8 cellular contexts compared by ENCODE assay signal in the genomic region with DNA sequence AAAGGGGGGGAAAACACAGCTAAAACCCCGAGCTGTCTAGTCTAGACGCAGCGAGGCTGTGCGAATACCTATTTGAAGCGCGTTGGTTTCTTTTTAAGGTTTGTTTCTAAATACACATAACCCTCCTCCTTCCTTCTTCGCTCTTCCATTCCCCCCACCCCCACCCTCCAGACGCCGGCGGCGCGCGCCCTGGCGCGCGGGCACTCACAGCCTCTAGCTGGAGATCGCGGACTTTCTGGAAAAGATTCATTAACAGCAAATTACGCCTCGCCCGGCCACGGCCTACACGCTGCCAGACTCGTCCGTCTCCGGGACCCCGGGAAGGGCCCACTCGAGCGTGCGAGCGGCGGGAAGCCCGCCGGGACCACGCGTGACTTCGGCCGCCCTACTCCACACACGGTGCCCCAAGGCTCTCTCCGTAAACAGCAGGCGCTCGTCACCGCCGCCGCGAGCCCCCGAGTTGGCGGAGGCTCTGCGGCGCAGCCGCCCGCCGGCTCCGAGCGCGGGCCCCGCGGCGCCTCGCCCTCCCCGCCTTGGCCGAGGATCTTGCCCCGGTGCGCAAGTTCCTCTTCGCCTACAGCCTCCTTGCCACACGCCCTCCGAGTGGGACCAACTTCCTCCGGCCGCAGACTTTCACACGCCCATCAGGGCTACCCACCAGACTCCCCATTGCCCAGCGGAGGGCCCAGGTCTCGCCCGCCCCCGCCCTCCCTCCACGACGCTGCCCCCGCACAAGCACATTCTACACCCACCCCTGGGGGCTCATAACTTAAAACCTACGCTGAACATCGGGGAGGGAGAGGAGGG. TPM values are rescaled to one million over a fixed set of nuclear protein-coding genes. Genes with fewer than 3 reads are reported as not detected.
DNase-seq lines count a peak whose midpoint lies in the region; ATAC-seq and TF ChIP-seq lines count a peak whose summit lies in the region.

No MANE protein-coding gene starts in this region.

- H3K27me3 ChIP-seq in PC-9 (ENCODE audit: insufficient read depth, low read depth) (no peaks in the 10 kb centered on the region), upper lobe of left lung (peaks cover 0 to 37% (median 0%) of the 10 kb centered on the region in 4 donors)

- no peak for TF ChIP-seq EP300 in upper lobe of left lung (IDR thresholded peaks at IDR 0.05)

- intact Hi-C loops in activated CD4-positive, alpha-beta T cell treated with anti-CD3 and anti-CD28 coated beads for 36 hours (cut with DNase I, micrococcal nuclease), result loop anchor here (2.0 to 10.0 kb wide), 9 partner anchors 83 to 1293 kb away; a partner anchor contains a TSS
- intact Hi-C loops in PC-9 (cut with micrococcal nuclease; ENCODE audit: unreplicated experiment), result loop anchor here (2.0 kb wide), 1 partner anchor 79 kb away; no protein-coding TSS in a partner anchor

- peak; percentile 48 for DNase-seq in activated CD4-positive, alpha-beta T cell treated with anti-CD3 and anti-CD28 coated beads for 36 hours
- DNase-seq in activated CD4-positive, alpha-beta T cell treated with anti-CD3 and anti-CD28 coated beads for 1 hour, result no peak
- DNase-seq in PC-9 (no peak), cerebellar cortex (ENCODE audit: low spot score) (peak; percentile 19), upper lobe of left lung (peak in 1 of 2 donors; percentile 88), LoVo (ENCODE audit: low spot score) (no peak)

- CTCF ChIA-PET in activated CD4-positive, alpha-beta T cell treated with anti-CD3 and anti-CD28 coated beads for 36 hours (lab: Charles Lee), result interaction anchor here (0.6 to 0.7 kb wide), 4 partner anchors 17 to 682 kb away, joined by 3 to 5 read pairs (median 4); no protein-coding TSS in a partner anchor
- CTCF ChIA-PET in PC-9 (lab: Charles Lee), result no interaction called here

- peaks cover 2% of the 10 kb centered on the region; the same call in 1 of the 2 replicates for H3K4me1 ChIP-seq in PC-9 (replicated peaks; ENCODE audit: insufficient read depth)
- peaks cover 17% of the 10 kb centered on the region for H3K4me1 ChIP-seq in mesodermal cell (ENCODE audit: control insufficient read depth, insufficient read depth, low read length, poor library complexity, severe bottlenecking)
- H3K4me1 ChIP-seq in upper lobe of left lung, result peaks cover 17 to 84% (median 30%) of the 10 kb centered on the region in 4 donors

- no TSS peak for BruUV-seq in PC-9 (replicated peaks; lab: Mats Ljungman, UMichigan)

- no peaks in the 10 kb centered on the region for H3K27me3 Mint-ChIP-seq in activated CD4-positive, alpha-beta T cell treated with anti-CD3 and anti-CD28 coated beads for 36 hours

- TF ChIP-seq POLR2A in upper lobe of left lung (IDR thresholded peaks at IDR 0.05), result no peak

- H3K36me3 ChIP-seq in PC-9 (ENCODE audit: low read depth) (no peaks in the 10 kb centered on the region), mesodermal cell (ENCODE audit: control insufficient read depth, insufficient read depth, low read length) (no peaks in the 10 kb centered on the region), upper lobe of left lung (no peaks in the 10 kb centered on the region)

- no peaks in the 10 kb centered on the region for H3F3A ChIP-seq in PC-9 (ENCODE audit: insufficient read depth, low read depth)

- TF ChIP-seq CTCF in PC-9 (conservative IDR thresholded peaks at IDR 0.05), result no peak
- TF ChIP-seq CTCF in upper lobe of left lung (IDR thresholded peaks at IDR 0.05), result no peak

- peaks cover 3% of the 10 kb centered on the region for H3K36me3 Mint-ChIP-seq in activated CD4-positive, alpha-beta T cell treated with anti-CD3 and anti-CD28 coated beads for 36 hours (ENCODE audit: low read depth)

- no peaks in the 10 kb centered on the region for H3K9me2 ChIP-seq in PC-9 (ENCODE audit: insufficient read depth)

- no peaks in the 10 kb centered on the region for H3K9me3 Mint-ChIP-seq in activated CD4-positive, alpha-beta T cell treated with anti-CD3 and anti-CD28 coated beads for 36 hours (ENCODE audit: low read depth)

- H3K4me1 Mint-ChIP-seq in activated CD4-positive, alpha-beta T cell treated with anti-CD3 and anti-CD28 coated beads for 36 hours, result peaks cover 32% of the 10 kb centered on the region

- 0% methylated on average over 9 of the region's 79 CpGs; no CpG with 5 or more reads in 1 of the 2 experiments for whole genome bisulfite sequencing in mesodermal cell (ENCODE audit: insufficient coverage in 2 of 2), 2 experiments
- 1 to 5% methylated on average over 21 to 36 of the region's 79 CpGs for WGBS in upper lobe of left lung, 2 donors

- H3K27ac ChIP-seq in PC-9, result no peak overlapping the region
- no peak overlapping the region for H3K27ac ChIP-seq in mesodermal cell (ENCODE audit: low read depth, low read length, severe bottlenecking)
- H3K27ac ChIP-seq in upper lobe of left lung, result peak overlapping the region; percentile 84 to 96 (median 93)

- H3K79me2 ChIP-seq in PC-9 (ENCODE audit: low read depth), result peaks cover 57% of the 10 kb centered on the region

- H3K9me3 ChIP-seq in PC-9 (ENCODE audit: insufficient read depth, low read depth), result no peaks in the 10 kb centered on the region
- no peaks in the 10 kb centered on the region for H3K9me3 ChIP-seq in mesodermal cell (ENCODE audit: control insufficient read depth, low read length)
- no peaks in the 10 kb centered on the region for H3K9me3 ChIP-seq in upper lobe of left lung

- peak overlapping the region; percentile 86 for H3K4me3 Mint-ChIP-seq in activated CD4-positive, alpha-beta T cell treated with anti-CD3 and anti-CD28 coated beads for 36 hours

- peak overlapping the region; percentile 89 for H3K27ac Mint-ChIP-seq in activated CD4-positive, alpha-beta T cell treated with anti-CD3 and anti-CD28 coated beads for 36 hours

- H3K4me3 ChIP-seq in PC-9 (peak overlapping the region; percentile 55; the same call in 1 of the 2 replicates), mesodermal cell (ENCODE audit: extremely low read depth, insufficient read depth, low read length, poor library complexity, severe bottlenecking) (peak overlapping the region; percentile 55), upper lobe of left lung (peak overlapping the region; percentile 56 to 76 (median 70))

- 0 out of 2 replicates have a peak, but pooled peaks cover 7% of the 10 kb centered on the region for H4K20me1 ChIP-seq in PC-9 (ENCODE audit: insufficient read depth)

- POLR2A ChIA-PET in activated CD4-positive, alpha-beta T cell treated with anti-CD3 and anti-CD28 coated beads for 36 hours (lab: Charles Lee), result interaction anchor here (0.5 to 0.6 kb wide), 2 partner anchors 62 to 348 kb away, joined by 4 to 5 read pairs; no protein-coding TSS in a partner anchor
- POLR2A ChIA-PET in PC-9 (lab: Charles Lee; ENCODE audit: unreplicated experiment), result no interaction called here

- no peak overlapping the region for H2AFZ ChIP-seq in PC-9

- peak overlapping the region; percentile 75 for H3K4me2 ChIP-seq in PC-9

- ATAC-seq in activated CD4-positive, alpha-beta T cell treated with anti-CD3 and anti-CD28 coated beads for 36 hours, result peak; percentile 18
- ATAC-seq in upper lobe of left lung (ENCODE audit: low FRiP score in 2 of 2), result peak in 1 of 2 donors; percentile 35
- ATAC-seq in HG02840 (IDR thresholded peaks at IDR 0.05; ENCODE audit: low FRiP score, unreplicated experiment), result no peak

RNA-seq across cellular contexts. Expression of a gene that starts 2.0 kb away (rescaled TPM):
- 10 to 100 TPM; 34.7 to 51.1 TPM for total RNA-seq in activated CD4-positive, alpha-beta T cell treated with anti-CD3 and anti-CD28 coated beads for 36 hours
- total RNA-seq in PC-9 (2021), result 0.68 and 1.5 TPM in 2 replicates
- 21.2 TPM for polyA plus RNA-seq in mesodermal cell (2013, experiment 1 of 2)
- polyA plus RNA-seq in mesodermal cell (2013, experiment 2 of 2), result 19.5 TPM
- total RNA-seq in upper lobe of left lung, result 10 to 100 TPM; 17.5 to 40.8 (median 25.6) TPM

Comparison
In these comparisons a context has a peak if more than half of its experiments do, and no peak if none do; other contexts are left out.
1. DNase-seq: peak in activated CD4-positive, alpha-beta T cell treated with anti-CD3 and anti-CD28 coated beads for 36 hours (single experiment) and cerebellar cortex (single experiment); none in activated CD4-positive, alpha-beta T cell treated with anti-CD3 and anti-CD28 coated beads for 1 hour (single experiment), PC-9 (0 of 2) and LoVo (single experiment).
2. H3K27ac ChIP-seq: peak in upper lobe of left lung (4 of 4); none in PC-9 (single experiment) and mesodermal cell (single experiment).
3. Peak in every context shown above with its lines, with median percentiles within 50 percentile points of each other: H3K4me3 ChIP-seq.